14 cellular contexts compared by ENCODE assay signal in genomic region chr9:97527626-97528528, GRCh38. TPM values are rescaled to one million over a fixed set of nuclear protein-coding genes. Genes with fewer than 3 reads are reported as not detected.
A peak's percentile ranks its signal among the peaks of the same experiment; 100 is the strongest.
DNase-seq lines count a peak whose midpoint lies in the region; ATAC-seq, FAIRE-seq and TF ChIP-seq lines count a peak whose summit lies in the region.
"Had no signal": no experiment of that assay in that cellular context is flagged by ENCODE, and none has a peak within 500 bp of the region (broad histone marks: within the 10 kb centered on the region; RNA-seq: fewer than 3 reads in every experiment).

No MANE protein-coding gene starts in this region.

- SMC1A ChIA-PET in GM12878 (lab: Charles Lee; ENCODE audit: uncharacterized antibody, unreplicated experiment) = interaction anchor here (0.7 to 5.2 kb wide), 9 partner anchors 10 to 71 kb away, joined by 3 to 33 read pairs (median 9); no protein-coding TSS in a partner anchor

- H3K9me3 Mint-ChIP-seq in activated CD4-positive, alpha-beta T cell treated with anti-CD3 and anti-CD28 coated beads for 36 hours (ENCODE audit: low read depth) = no peaks in the 10 kb centered on the region
- H3K9me3 Mint-ChIP-seq in type B pancreatic cell = no peaks in the 10 kb centered on the region

- H3K27ac ChIP-seq in GM12878 (ENCODE audit: control insufficient read depth, insufficient read depth) (peak overlapping the region; percentile 64), muscle layer of colon (ENCODE audit: low read depth, low read length) (peak overlapping the region; percentile 7), brain microvascular endothelial cell (no peak overlapping the region), SK-N-SH (ENCODE audit: low read depth in 2 of 2, low read length in 1 of 2) (peak overlapping the region in 1 of 2 experiments; percentile 25; a peak in 1 of 4 replicates)
- H3K27ac ChIP-seq: colonic mucosa had no signal

- H3K9me2 ChIP-seq in SK-N-SH = no peaks in the 10 kb centered on the region

- TF ChIP-seq CTCF in GM12878 (IDR thresholded peaks at IDR 0.05 in 2 of 3, conservative IDR thresholded peaks at IDR 0.05 in 1 of 3; ENCODE audit: control insufficient read depth in 2 of 3, extremely low read depth in 1 of 3, insufficient read depth in 1 of 3, low read depth in 3 of 3, low read length in 3 of 3) (no peak), type B pancreatic cell (conservative IDR thresholded peaks at IDR 0.05) (no peak), brain microvascular endothelial cell (IDR thresholded peaks at IDR 0.05; ENCODE audit: low read depth, low read length, missing control alignments) (no peak), SK-N-SH (IDR thresholded peaks at IDR 0.05) (no peak)

- peak overlapping the region; percentile 54; the same call in 1 of the 2 replicates for H3K9ac ChIP-seq in GM12878 (ENCODE audit: control insufficient read depth, insufficient read depth, low read length)
- H3K9ac ChIP-seq in muscle layer of colon (ENCODE audit: low read length) = no peak overlapping the region
- H3K9ac ChIP-seq in SK-N-SH = no peak overlapping the region

- H3K36me3 ChIP-seq in GM12878 (ENCODE audit: control insufficient read depth in 2 of 2, insufficient read depth in 2 of 2, low read length in 1 of 2) (peaks cover 3 to 12% of the 10 kb centered on the region in 2 experiments), muscle layer of colon (ENCODE audit: insufficient read depth, low read length) (peaks cover 18% of the 10 kb centered on the region), brain microvascular endothelial cell (replicated peaks) (no peaks in the 10 kb centered on the region), SK-N-SH (replicated peaks in 1 of 2; ENCODE audit: control insufficient read depth in 1 of 2, insufficient read depth in 2 of 2, low read length in 1 of 2) (peaks cover 0 to 8% of the 10 kb centered on the region in 2 experiments)
- H3K36me3 ChIP-seq: colonic mucosa had no signal

- H3K36me3 Mint-ChIP-seq in activated CD4-positive, alpha-beta T cell treated with anti-CD3 and anti-CD28 coated beads for 36 hours (ENCODE audit: low read depth) = no peaks in the 10 kb centered on the region
- H3K36me3 Mint-ChIP-seq in type B pancreatic cell = no peaks in the 10 kb centered on the region

- H2AFZ ChIP-seq in GM12878 (ENCODE audit: control insufficient read depth, low read depth, low read length) (peak overlapping the region; percentile 48), SK-N-SH (ENCODE audit: low read depth) (no peak overlapping the region)

- peak overlapping the region; percentile 81 for H3K4me2 ChIP-seq in GM12878 (ENCODE audit: control insufficient read depth, insufficient read depth)
- H3K4me2 ChIP-seq in SK-N-SH = no peak overlapping the region
- H3K4me2 ChIP-seq: A549 had no signal

- intact Hi-C loops in activated CD4-positive, alpha-beta T cell treated with anti-CD3 and anti-CD28 coated beads for 36 hours (cut with DNase I, micrococcal nuclease) = no loop called here
- intact Hi-C loops in GM12878 (cut with micrococcal nuclease; ENCODE audit: unreplicated experiment) = loop anchor here (1.0 to 2.0 kb wide), 3 partner anchors 17 to 71 kb away; no protein-coding TSS in a partner anchor

- peak overlapping the region; percentile 1 for H3K27ac Mint-ChIP-seq in activated CD4-positive, alpha-beta T cell treated with anti-CD3 and anti-CD28 coated beads for 36 hours
- peak overlapping the region; percentile 88 for H3K27ac Mint-ChIP-seq in type B pancreatic cell

- no peak overlapping the region for H3K4me3 Mint-ChIP-seq in activated CD4-positive, alpha-beta T cell treated with anti-CD3 and anti-CD28 coated beads for 36 hours
- no peak overlapping the region for H3K4me3 Mint-ChIP-seq in type B pancreatic cell

- POLR2A ChIA-PET in activated CD4-positive, alpha-beta T cell treated with anti-CD3 and anti-CD28 coated beads for 36 hours (lab: Charles Lee) = no interaction called here
- POLR2A ChIA-PET in GM12878 (lab: Charles Lee) (interaction anchor here (1.0 to 1.5 kb wide), 4 partner anchors 12 to 101 kb away, joined by 3 to 7 read pairs (median 3); no protein-coding TSS in a partner anchor), SK-N-SH (lab: Yijun Ruan, JAX) (no interaction called here)

- H3K4me1 ChIP-seq in GM12878 (ENCODE audit: control insufficient read depth, insufficient read depth, low read length) (peaks cover 29% of the 10 kb centered on the region), muscle layer of colon (ENCODE audit: insufficient read depth, low read length) (peaks cover 48% of the 10 kb centered on the region), SK-N-SH (ENCODE audit: control insufficient read depth in 1 of 2, insufficient read depth in 2 of 2, low read depth in 1 of 2, low read length in 1 of 2) (peaks cover 0 to 9% of the 10 kb centered on the region in 2 experiments; a peak in 1 of 4 replicates)
- H3K4me1 ChIP-seq: colonic mucosa had no signal

- no peak for FAIRE-seq in GM12878 (lab: Jason Lieb, UNC)
- FAIRE-seq: A549 had no signal

- 86% methylated on average over 18 of the region's 18 CpGs for WGBS in GM12878 (ENCODE audit: insufficient coverage, insufficient replicate concordance, low lambda C conversion rate, missing lambda C conversion rate)
- 79% methylated on average over 16 of the region's 18 CpGs for WGBS in SK-N-SH (ENCODE audit: low lambda C conversion rate)

- no peaks in the 10 kb centered on the region for H4K20me1 ChIP-seq in GM12878 (ENCODE audit: control insufficient read depth, insufficient read depth)
- H4K20me1 ChIP-seq in SK-N-SH (ENCODE audit: insufficient read depth) = no peaks in the 10 kb centered on the region

- ATAC-seq in activated CD4-positive, alpha-beta T cell treated with anti-CD3 and anti-CD28 coated beads for 36 hours = no peak
- ATAC-seq in GM12878 (peak; percentile 69), GM19324 (IDR thresholded peaks at IDR 0.05; ENCODE audit: low FRiP score, unreplicated experiment) (no peak)

- no peaks in the 10 kb centered on the region for H3K27me3 ChIP-seq in GM12878 (replicated peaks in 1 of 2; ENCODE audit: control insufficient read depth in 2 of 2, insufficient read depth in 2 of 2, low read length in 1 of 2)
- H3K27me3 ChIP-seq in muscle layer of colon (ENCODE audit: control insufficient read depth in 1 of 2, insufficient read depth in 2 of 2, low read length in 2 of 2) = no peaks in the 10 kb centered on the region
- H3K27me3 ChIP-seq in brain microvascular endothelial cell (replicated peaks) = no peaks in the 10 kb centered on the region
- no peaks in the 10 kb centered on the region; the same call in 1 of the 2 replicates for H3K27me3 ChIP-seq in SK-N-SH (ENCODE audit: insufficient read depth)
- H3K27me3 ChIP-seq: colonic mucosa had no signal

- H3K4me1 Mint-ChIP-seq in activated CD4-positive, alpha-beta T cell treated with anti-CD3 and anti-CD28 coated beads for 36 hours = peaks cover 5% of the 10 kb centered on the region
- H3K4me1 Mint-ChIP-seq in type B pancreatic cell (ENCODE audit: unreplicated experiment) = peaks cover 5% of the 10 kb centered on the region

- no TSS peak for BruUV-seq in GM12878 (replicated peaks; lab: Mats Ljungman, UMichigan)

- no peaks in the 10 kb centered on the region for H3K9me3 ChIP-seq in GM12878 (replicated peaks; ENCODE audit: control insufficient read depth, insufficient read depth, low read length)
- no peaks in the 10 kb centered on the region for H3K9me3 ChIP-seq in muscle layer of colon (ENCODE audit: low read length)
- H3K9me3 ChIP-seq in SK-N-SH = no peaks in the 10 kb centered on the region
- H3K9me3 ChIP-seq: A549, colonic mucosa had no signal

- H3K27me3 Mint-ChIP-seq in activated CD4-positive, alpha-beta T cell treated with anti-CD3 and anti-CD28 coated beads for 36 hours = no peaks in the 10 kb centered on the region
- H3K27me3 Mint-ChIP-seq in type B pancreatic cell = peaks cover 4% of the 10 kb centered on the region

- RAD21 ChIA-PET in GM12878 (lab: Charles Lee; ENCODE audit: unreplicated experiment) = interaction anchor here (0.7 to 2.8 kb wide), 6 partner anchors 17 to 71 kb away, joined by 3 to 29 read pairs (median 12); partner anchors contain the start of gene TMOD1

- no peak for TF ChIP-seq RAD21 in GM12878 (IDR thresholded peaks at IDR 0.05; ENCODE audit: insufficient read depth, low read depth, low read length)
- no peak for TF ChIP-seq RAD21 in SK-N-SH (IDR thresholded peaks at IDR 0.05; ENCODE audit: low read length)

- no peak for DNase-seq in activated CD4-positive, alpha-beta T cell treated with anti-CD3 and anti-CD28 coated beads for 36 hours
- no peak for DNase-seq in activated CD4-positive, alpha-beta T cell treated with anti-CD3 and anti-CD28 coated beads, Interleukin-2, amount 50 U/mL, for 48 hours
- DNase-seq in GM12878 (ENCODE audit: low read depth, low spot score) (peak; percentile 60), type B pancreatic cell (ENCODE audit: extremely low spot score, unreplicated experiment) (no peak), brain microvascular endothelial cell (no peak), SK-N-SH (no peak)
- DNase-seq: activated CD4-positive, alpha-beta T cell treated with anti-CD3 and anti-CD28 coated beads for 4 hours; activated naive CD4-positive, alpha-beta T cell treated with Interleukin-2 at 50 U/mL for 16 hours; colonic mucosa; foreskin fibroblast; SIG-M5 had no signal

- no peak overlapping the region for H3K4me3 ChIP-seq in GM12878
- no peak overlapping the region for H3K4me3 ChIP-seq in muscle layer of colon (ENCODE audit: low read depth in 1 of 2, low read length in 2 of 2)
- H3K4me3 ChIP-seq in brain microvascular endothelial cell (ENCODE audit: low read depth, low read length) = no peak overlapping the region
- no peak overlapping the region for H3K4me3 ChIP-seq in SK-N-SH (ENCODE audit: low read depth in 2 of 2, low read length in 1 of 2)
- H3K4me3 ChIP-seq: A549, colonic mucosa had no signal

- in situ Hi-C loops in GM12878 (cut with MboI) (no loop called here), brain microvascular endothelial cell (cut with HindIII; ENCODE audit: low pct_ligation_motif_present, low sequenced_read_pairs) (no loop called here)

- H3K79me2 ChIP-seq in GM12878 (ENCODE audit: control insufficient read depth, insufficient read depth, low read length) (no peaks in the 10 kb centered on the region; the same call in 1 of the 2 replicates), SK-N-SH (ENCODE audit: insufficient read depth) (no peaks in the 10 kb centered on the region)

- CTCF ChIA-PET in activated CD4-positive, alpha-beta T cell treated with anti-CD3 and anti-CD28 coated beads for 36 hours (lab: Charles Lee) = interaction anchor here (0.7 kb wide), 3 partner anchors 26 to 1719 kb away, joined by 3 to 4 read pairs (median 4); no protein-coding TSS in a partner anchor
- CTCF ChIA-PET in GM12878 (lab: Yijun Ruan, JAX) = interaction anchor here (0.6 to 3.1 kb wide), 7 partner anchors 9 to 71 kb away, joined by 3 to 21 read pairs (median 4); no protein-coding TSS in a partner anchor
- CTCF ChIA-PET in SK-N-SH (lab: Yijun Ruan, JAX) = interaction anchor here (1.0 kb wide), 1 partner anchor 58 kb away, joined by 3 read pairs; no protein-coding TSS in a partner anchor

- no peaks in the 10 kb centered on the region for H3F3A ChIP-seq in SK-N-SH (replicated peaks; ENCODE audit: insufficient read depth)

- no peak for TF ChIP-seq POLR2A in GM12878 (IDR thresholded peaks at IDR 0.05; ENCODE audit: low read depth, low read length)

- TF ChIP-seq EP300 in GM12878 (IDR thresholded peaks at IDR 0.05; ENCODE audit: borderline replicate concordance in 1 of 2, control insufficient read depth in 1 of 2, low read depth in 2 of 2, low read length in 2 of 2) (peak in 1 of 2 experiments; percentile 56; a peak in 1 of 4 replicates), SK-N-SH (IDR thresholded peaks at IDR 0.05; ENCODE audit: borderline replicate concordance in 1 of 2, low read depth in 1 of 2, low read length in 1 of 2) (no peak)

RNA-seq across cellular contexts. Expression of gene TMOD1, which starts 26.4 kb away (rescaled TPM):
- 1 to 10 TPM; 1.3 to 1.5 TPM for total RNA-seq in activated CD4-positive, alpha-beta T cell treated with anti-CD3 and anti-CD28 coated beads for 36 hours
- total RNA-seq in GM12878 (2013; cell fraction: nucleolus; rRNA removed) = 33.9 and 37.2 TPM in 2 replicates
- total RNA-seq in GM12878 (2014; rRNA removed) (8.4 and 8.5 TPM in 2 replicates), GM12878 (2014; rRNA removed; fragmentation: Illumina TruSeq; extraction: Trizol) (13.9 and 15.0 TPM in 2 replicates), GM12878 (2021) (28.4 and 29.0 TPM in 2 replicates), type B pancreatic cell (ENCODE audit: low replicate concordance) (10.5 and 12.9 TPM in 2 replicates)
- polyA plus RNA-seq in GM12878 (2011; ENCODE audit: low read depth) = 18.8 TPM
- polyA plus RNA-seq in GM12878 (2011; rRNA removed) (4.0 and 4.9 TPM in 2 replicates), GM12878 (2014; fragmentation: Illumina TruSeq; extraction: Trizol) (31.3 and 38.8 TPM in 2 replicates), GM12878 (2014; fragmentation: Nextera tagmentation; extraction: Ambion mirVana) (10 to 100 TPM; 11.1 to 16.9 TPM), GM12878 (2014; rRNA removed) (13.2 and 13.3 TPM in 2 replicates), GM12878 (2016; fragmentation: Nextera tagmentation; extraction: Ambion mirVana) (10 to 100 TPM; 27.7 to 44.1 TPM), SK-N-SH (2012; rRNA removed) (0.54 and 1.6 TPM in 2 replicates)
- polyA plus RNA-seq in GM12878 (2011; cell fraction: cytosol; rRNA removed) = 3.9 and 5.9 TPM in 2 replicates
- 5.2 and 5.5 TPM in 2 replicates for polyA plus RNA-seq in GM12878 (2011; cell fraction: nucleus; rRNA removed)
- 20.5 and 27.3 TPM in 2 replicates for polyA plus RNA-seq in GM12878 (2012)
- 2.9 and 3.7 TPM in 2 replicates for polyA minus RNA-seq in GM12878 (2011; rRNA and poly(A)+ RNA removed)
- polyA minus RNA-seq in GM12878 (2011; cell fraction: cytosol; rRNA and poly(A)+ RNA removed) = 3.2 and 3.7 TPM in 2 replicates
- polyA minus RNA-seq in GM12878 (2011; cell fraction: nucleus; rRNA and poly(A)+ RNA removed) = 1.2 and 2.2 TPM in 2 replicates
- polyA plus RNA-seq in SK-N-SH (2012; cell fraction: cytosol; rRNA removed) = 3.8 and 5.6 TPM in 2 replicates
- polyA plus RNA-seq in SK-N-SH (2012; cell fraction: nucleus; rRNA removed) = 1.1 and 1.2 TPM in 2 replicates
